In the genomic region with DNA sequence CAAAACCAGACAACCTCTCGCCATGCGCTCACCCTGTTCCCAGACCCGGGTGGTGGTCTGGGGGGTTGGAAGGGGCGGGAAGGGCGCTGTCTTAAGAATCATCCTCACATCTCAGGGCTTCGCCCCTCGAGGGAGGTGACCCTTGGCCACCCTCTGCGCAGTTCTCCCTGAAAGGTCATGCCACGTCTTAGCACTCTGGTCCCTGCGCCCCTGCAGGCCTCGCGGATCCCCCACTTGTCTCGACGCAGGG, we compare ENCODE assay signal across 2 cellular contexts.
TF ChIP-seq lines count a peak whose summit lies in the region.

No MANE protein-coding gene starts in this region.

TF ChIP-seq in SK-N-SH, 30 proteins besides CTCF, POLR2A, EP300 and RAD21 (continued from another document):
- TF ChIP-seq, protein P1, sequence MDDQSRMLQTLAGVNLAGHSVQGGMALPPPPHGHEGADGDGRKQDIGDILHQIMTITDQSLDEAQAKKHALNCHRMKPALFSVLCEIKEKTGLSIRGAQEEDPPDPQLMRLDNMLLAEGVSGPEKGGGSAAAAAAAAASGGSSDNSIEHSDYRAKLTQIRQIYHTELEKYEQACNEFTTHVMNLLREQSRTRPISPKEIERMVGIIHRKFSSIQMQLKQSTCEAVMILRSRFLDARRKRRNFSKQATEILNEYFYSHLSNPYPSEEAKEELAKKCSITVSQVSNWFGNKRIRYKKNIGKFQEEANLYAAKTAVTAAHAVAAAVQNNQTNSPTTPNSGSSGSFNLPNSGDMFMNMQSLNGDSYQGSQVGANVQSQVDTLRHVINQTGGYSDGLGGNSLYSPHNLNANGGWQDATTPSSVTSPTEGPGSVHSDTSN (IDR thresholded peaks at IDR 0.05): no peak
- no peak for TF ChIP-seq ELF1 (IDR thresholded peaks at IDR 0.05)
- TF ChIP-seq FOSL2 (IDR thresholded peaks at IDR 0.05; ENCODE audit: borderline replicate concordance, low read depth): no peak
- no peak for TF ChIP-seq TAF1 (IDR thresholded peaks at IDR 0.05; ENCODE audit: borderline replicate concordance, low read depth, low read length)

TF ChIP-seq in SK-N-SH treated with all-trans-retinoic acid at 6 μM for 48 hours, 23 proteins besides CTCF, POLR2A, EP300 and RAD21 (continued from another document):
- TF ChIP-seq, protein P2, sequence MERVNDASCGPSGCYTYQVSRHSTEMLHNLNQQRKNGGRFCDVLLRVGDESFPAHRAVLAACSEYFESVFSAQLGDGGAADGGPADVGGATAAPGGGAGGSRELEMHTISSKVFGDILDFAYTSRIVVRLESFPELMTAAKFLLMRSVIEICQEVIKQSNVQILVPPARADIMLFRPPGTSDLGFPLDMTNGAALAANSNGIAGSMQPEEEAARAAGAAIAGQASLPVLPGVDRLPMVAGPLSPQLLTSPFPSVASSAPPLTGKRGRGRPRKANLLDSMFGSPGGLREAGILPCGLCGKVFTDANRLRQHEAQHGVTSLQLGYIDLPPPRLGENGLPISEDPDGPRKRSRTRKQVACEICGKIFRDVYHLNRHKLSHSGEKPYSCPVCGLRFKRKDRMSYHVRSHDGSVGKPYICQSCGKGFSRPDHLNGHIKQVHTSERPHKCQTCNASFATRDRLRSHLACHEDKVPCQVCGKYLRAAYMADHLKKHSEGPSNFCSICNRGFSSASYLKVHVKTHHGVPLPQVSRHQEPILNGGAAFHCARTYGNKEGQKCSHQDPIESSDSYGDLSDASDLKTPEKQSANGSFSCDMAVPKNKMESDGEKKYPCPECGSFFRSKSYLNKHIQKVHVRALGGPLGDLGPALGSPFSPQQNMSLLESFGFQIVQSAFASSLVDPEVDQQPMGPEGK (CRISPR knock-in tag; IDR thresholded peaks at IDR 0.05; ENCODE audit: borderline replicate concordance): no peak
- TF ChIP-seq OSR1 (CRISPR knock-in tag; IDR thresholded peaks at IDR 0.05): no peak
- no peak for TF ChIP-seq ZFP30 (CRISPR knock-in tag; IDR thresholded peaks at IDR 0.05)
- TF ChIP-seq ZNF8 (CRISPR knock-in tag; IDR thresholded peaks at IDR 0.05): no peak
- TF ChIP-seq ZNF70 (CRISPR knock-in tag; IDR thresholded peaks at IDR 0.05): no peak
- no peak for TF ChIP-seq ISL1 (CRISPR knock-in tag; IDR thresholded peaks at IDR 0.05)
- TF ChIP-seq CSDC2 (CRISPR knock-in tag; IDR thresholded peaks at IDR 0.05): no peak
- TF ChIP-seq, protein P3, sequence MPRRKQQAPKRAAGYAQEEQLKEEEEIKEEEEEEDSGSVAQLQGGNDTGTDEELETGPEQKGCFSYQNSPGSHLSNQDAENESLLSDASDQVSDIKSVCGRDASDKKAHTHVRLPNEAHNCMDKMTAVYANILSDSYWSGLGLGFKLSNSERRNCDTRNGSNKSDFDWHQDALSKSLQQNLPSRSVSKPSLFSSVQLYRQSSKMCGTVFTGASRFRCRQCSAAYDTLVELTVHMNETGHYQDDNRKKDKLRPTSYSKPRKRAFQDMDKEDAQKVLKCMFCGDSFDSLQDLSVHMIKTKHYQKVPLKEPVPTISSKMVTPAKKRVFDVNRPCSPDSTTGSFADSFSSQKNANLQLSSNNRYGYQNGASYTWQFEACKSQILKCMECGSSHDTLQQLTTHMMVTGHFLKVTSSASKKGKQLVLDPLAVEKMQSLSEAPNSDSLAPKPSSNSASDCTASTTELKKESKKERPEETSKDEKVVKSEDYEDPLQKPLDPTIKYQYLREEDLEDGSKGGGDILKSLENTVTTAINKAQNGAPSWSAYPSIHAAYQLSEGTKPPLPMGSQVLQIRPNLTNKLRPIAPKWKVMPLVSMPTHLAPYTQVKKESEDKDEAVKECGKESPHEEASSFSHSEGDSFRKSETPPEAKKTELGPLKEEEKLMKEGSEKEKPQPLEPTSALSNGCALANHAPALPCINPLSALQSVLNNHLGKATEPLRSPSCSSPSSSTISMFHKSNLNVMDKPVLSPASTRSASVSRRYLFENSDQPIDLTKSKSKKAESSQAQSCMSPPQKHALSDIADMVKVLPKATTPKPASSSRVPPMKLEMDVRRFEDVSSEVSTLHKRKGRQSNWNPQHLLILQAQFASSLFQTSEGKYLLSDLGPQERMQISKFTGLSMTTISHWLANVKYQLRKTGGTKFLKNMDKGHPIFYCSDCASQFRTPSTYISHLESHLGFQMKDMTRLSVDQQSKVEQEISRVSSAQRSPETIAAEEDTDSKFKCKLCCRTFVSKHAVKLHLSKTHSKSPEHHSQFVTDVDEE (CRISPR knock-in tag; IDR thresholded peaks at IDR 0.05): no peak
- TF ChIP-seq ESRRG (CRISPR knock-in tag; IDR thresholded peaks at IDR 0.05): no peak
